ENCODE assay signal across 37 cellular contexts in the genomic region with DNA sequence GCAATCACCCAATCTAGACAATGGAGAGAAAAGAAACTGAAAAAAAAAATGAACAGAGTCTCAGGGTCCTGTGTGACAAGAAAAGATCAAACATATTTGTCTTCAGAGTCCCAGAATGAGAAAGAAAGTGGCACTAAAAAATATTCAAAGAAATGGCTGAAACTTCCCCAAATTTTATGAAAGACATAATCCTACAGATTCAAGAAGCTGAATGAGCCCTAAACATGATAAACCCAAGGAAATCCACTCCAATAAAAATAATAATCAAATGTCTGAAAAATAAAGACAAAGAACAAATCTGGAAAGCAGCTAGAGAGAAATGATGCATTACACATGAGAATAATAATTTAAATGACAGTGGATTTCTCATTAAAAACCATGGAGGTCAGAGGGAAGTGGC.
"Had no signal": no experiment of that assay in that cellular context is flagged by ENCODE, and none has a peak within 500 bp of the region (broad histone marks: within the 10 kb centered on the region; RNA-seq: fewer than 3 reads in every experiment).

No MANE protein-coding gene starts in this region.

- H3K4me1 Mint-ChIP-seq: activated naive CD4-positive, alpha-beta T cell treated with anti-CD3 and anti-CD28 coated beads, Interleukin-2, amount 10 ng/mL, durations not matched to agents 7 days and 5 days; activated naive CD4-positive, alpha-beta T cell treated with anti-CD3 and anti-CD28 coated beads, Interleukin-2, amount 50 U/mL, for 24 hours; activated naive CD8-positive, alpha-beta T cell treated with anti-CD3 and anti-CD28 coated beads for 36 hours; activated naive CD8-positive, alpha-beta T cell treated with anti-CD3 and anti-CD28 coated beads, Interleukin-2, amount 10 ng/mL, durations not matched to agents 7 days and 5 days; activated naive CD8-positive, alpha-beta T cell treated with anti-CD3 and anti-CD28 coated beads, Interleukin-2, amount 50 U/mL, for 24 hours; activated T-helper 17 cell treated with anti-CD3 and anti-CD28 coated beads, Interleukin-2, amount 50 U/mL, for 72 hours; brain; central memory CD8-positive, alpha-beta T cell had no signal

- H3K27ac Mint-ChIP-seq: activated naive CD4-positive, alpha-beta T cell treated with anti-CD3 and anti-CD28 coated beads for 36 hours; activated naive CD4-positive, alpha-beta T cell treated with anti-CD3 and anti-CD28 coated beads, Interleukin-2, amount 10 ng/mL, durations not matched to agents 7 days and 5 days; activated naive CD4-positive, alpha-beta T cell treated with anti-CD3 and anti-CD28 coated beads, Interleukin-2, amount 50 U/mL, for 24 hours; activated naive CD4-positive, alpha-beta T cell treated with anti-CD3 and anti-CD28 coated beads, Interleukin-2, amount 50 U/mL, for 72 hours; activated naive CD8-positive, alpha-beta T cell; activated naive CD8-positive, alpha-beta T cell treated with anti-CD3 and anti-CD28 coated beads, Interleukin-2, amount 10 ng/mL, durations not matched to agents 7 days and 5 days; activated naive CD8-positive, alpha-beta T cell treated with anti-CD3 and anti-CD28 coated beads, Interleukin-2, amount 50 U/mL, for 24 hours; activated T-cell treated with anti-CD3 and anti-CD28 coated beads, Interleukin-2, amount 50 U/mL, for 24 hours; activated T-helper 1 cell treated with anti-CD3 and anti-CD28 coated beads, Interleukin-12 subunit alpha, Interleukin-12 subunit beta, Interleukin-2, Interleukin-4 antibody, amounts not matched to agents 30 ng/mL and 10 ng/mL and 1 ng/mL, durations not matched to agents 14 hours and 24 hours and 36 hours; activated T-helper 17 cell treated with anti-CD3 and anti-CD28 coated beads, Interleukin-2, amount 50 U/mL, for 72 hours; activated T-helper 2 cell treated with anti-CD3 and anti-CD28 coated beads, Interferon-gamma antibody, Interleukin-2, Interleukin-4, amounts not matched to agents 10 μg/mL and 5 μg/mL and 100 μg/mL, durations not matched to agents 14 hours and 24 hours and 36 hours; brain had no signal

- H3K27ac ChIP-seq: adrenal gland, ascending aorta, body of pancreas, brain microvascular endothelial cell, breast epithelium, cardiac muscle cell had no signal

- H3K4me1 ChIP-seq: adrenal gland, ascending aorta, body of pancreas, breast epithelium had no signal

- FAIRE-seq: bronchial epithelial cell had no signal

- H3K9me3 ChIP-seq: adrenal gland, body of pancreas had no signal

- H3K4me3 ChIP-seq: adrenal gland, ascending aorta, body of pancreas, breast epithelium, cardiac muscle cell had no signal

- H3K4me3 Mint-ChIP-seq: activated naive CD4-positive, alpha-beta T cell treated with anti-CD3 and anti-CD28 coated beads for 36 hours; activated naive CD4-positive, alpha-beta T cell treated with anti-CD3 and anti-CD28 coated beads, Interleukin-2, amount 10 ng/mL, durations not matched to agents 7 days and 5 days; activated naive CD4-positive, alpha-beta T cell treated with anti-CD3 and anti-CD28 coated beads, Interleukin-2, amount 50 U/mL, for 24 hours; activated naive CD8-positive, alpha-beta T cell; activated naive CD8-positive, alpha-beta T cell treated with anti-CD3 and anti-CD28 coated beads for 36 hours; activated naive CD8-positive, alpha-beta T cell treated with anti-CD3 and anti-CD28 coated beads, Interleukin-2, amount 10 ng/mL, durations not matched to agents 7 days and 5 days; activated naive CD8-positive, alpha-beta T cell treated with anti-CD3 and anti-CD28 coated beads, Interleukin-2, amount 50 U/mL, for 24 hours; activated T-cell treated with anti-CD3 and anti-CD28 coated beads, Interleukin-2, amount 50 U/mL, for 24 hours; activated T-cell treated with anti-CD3 and anti-CD28 coated beads, Interleukin-2, amount 50 U/mL, for 4 hours; activated T-helper 1 cell treated with anti-CD3 and anti-CD28 coated beads, Interleukin-12 subunit alpha, Interleukin-12 subunit beta, Interleukin-2, Interleukin-4 antibody, amounts not matched to agents 30 ng/mL and 10 ng/mL and 1 ng/mL, durations not matched to agents 14 hours and 24 hours and 36 hours; activated T-helper 17 cell treated with anti-CD3 and anti-CD28 coated beads, Interleukin-2, amount 50 U/mL, for 72 hours; brain; central memory CD8-positive, alpha-beta T cell had no signal

- DNase-seq: activated effector memory CD4-positive, alpha-beta T cell treated with anti-CD3 and anti-CD28 coated beads, Interleukin-2, amount 50 U/mL, for 16 hours; activated effector memory CD4-positive, alpha-beta T cell treated with Interleukin-2 at 50 U/mL for 16 hours; activated gamma-delta T cell; activated gamma-delta T cell treated with Interleukin-2 at 50 U/mL for 16 hours; activated naive CD4-positive, alpha-beta T cell; activated naive CD4-positive, alpha-beta T cell treated with anti-CD3 and anti-CD28 coated beads for 36 hours; activated naive CD4-positive, alpha-beta T cell treated with anti-CD3 and anti-CD28 coated beads, Interleukin-2, amount 10 ng/mL, durations not matched to agents 7 days and 5 days; activated naive CD4-positive, alpha-beta T cell treated with anti-CD3 and anti-CD28 coated beads, Interleukin-2, amount 50 U/mL, for 16 hours; activated naive CD4-positive, alpha-beta T cell treated with Interleukin-2 at 50 U/mL for 16 hours; activated naive CD8-positive, alpha-beta T cell treated with anti-CD3 and anti-CD28 coated beads for 36 hours; activated naive CD8-positive, alpha-beta T cell treated with anti-CD3 and anti-CD28 coated beads, Interleukin-2, amount 10 ng/mL, durations not matched to agents 7 days and 5 days; activated naive CD8-positive, alpha-beta T cell treated with anti-CD3 and anti-CD28 coated beads, Interleukin-2, amount 50 U/mL, for 24 hours; activated T-cell treated with anti-CD3 and anti-CD28 coated beads, Interleukin-2, amount 50 U/mL, for 1 hour; activated T-cell treated with anti-CD3 and anti-CD28 coated beads, Interleukin-2, amount 50 U/mL, for 24 hours; activated T-cell treated with anti-CD3 and anti-CD28 coated beads, Interleukin-2, amount 50 U/mL, for 4 hours; adrenal gland; amniotic stem cell; amygdala; anterior cingulate cortex; aorta; body of pancreas; brain microvascular endothelial cell; caudate nucleus; central memory CD4-positive, alpha-beta T cell; cerebellar nuclear complex had no signal

- H3K27me3 Mint-ChIP-seq: activated naive CD4-positive, alpha-beta T cell treated with anti-CD3 and anti-CD28 coated beads, Interleukin-2, amount 10 ng/mL, durations not matched to agents 7 days and 5 days; activated naive CD4-positive, alpha-beta T cell treated with anti-CD3 and anti-CD28 coated beads, Interleukin-2, amount 50 U/mL, for 24 hours; activated naive CD8-positive, alpha-beta T cell; activated naive CD8-positive, alpha-beta T cell treated with anti-CD3 and anti-CD28 coated beads for 36 hours; activated naive CD8-positive, alpha-beta T cell treated with anti-CD3 and anti-CD28 coated beads, Interleukin-2, amount 10 ng/mL, durations not matched to agents 7 days and 5 days; activated naive CD8-positive, alpha-beta T cell treated with anti-CD3 and anti-CD28 coated beads, Interleukin-2, amount 50 U/mL, for 24 hours; activated T-helper 17 cell treated with anti-CD3 and anti-CD28 coated beads, Interleukin-2, amount 50 U/mL, for 72 hours; brain; central memory CD8-positive, alpha-beta T cell had no signal

- ATAC-seq: activated naive CD4-positive, alpha-beta T cell treated with anti-CD3 and anti-CD28 coated beads, Interleukin-2, amount 50 U/mL, for 72 hours; activated naive CD8-positive, alpha-beta T cell treated with anti-CD3 and anti-CD28 coated beads, Interleukin-2, amount 50 U/mL, for 24 hours; activated T-cell treated with anti-CD3 and anti-CD28 coated beads, Interleukin-2, amount 50 U/mL, for 4 hours; activated T-helper 17 cell treated with anti-CD3 and anti-CD28 coated beads, Interleukin-2, amount 50 U/mL, for 72 hours; body of pancreas had no signal

- H3K36me3 ChIP-seq: adrenal gland, brain microvascular endothelial cell, breast epithelium, cardiac muscle cell had no signal
